ENCODE assay signal across 28 cellular contexts in the genomic region with DNA sequence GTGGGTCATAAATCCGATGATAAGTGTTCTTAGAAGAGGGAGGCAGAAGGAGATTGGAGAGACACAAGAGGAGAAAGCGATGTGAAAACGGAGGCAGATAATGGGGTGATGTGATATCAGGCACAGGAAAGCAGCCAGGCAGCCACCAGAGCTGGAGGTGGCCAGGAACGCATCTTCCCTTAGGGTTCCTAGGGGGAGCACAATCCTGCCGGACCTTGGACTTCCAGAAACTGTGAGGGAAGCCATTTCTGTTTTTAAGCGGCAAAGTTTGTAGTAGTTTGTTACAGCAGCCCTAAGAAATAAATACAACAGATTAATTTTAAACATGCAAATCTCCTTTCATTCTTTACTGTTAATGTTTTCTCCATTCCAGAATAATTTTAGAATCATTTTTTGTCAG.
DNase-seq lines count a peak whose midpoint lies in the region; ATAC-seq, FAIRE-seq and TF ChIP-seq lines count a peak whose summit lies in the region.
"Had no signal": no experiment of that assay in that cellular context is flagged by ENCODE, and none has a peak within 500 bp of the region (broad histone marks: within the 10 kb centered on the region; RNA-seq: fewer than 3 reads in every experiment).

No MANE protein-coding gene starts in this region.

- DNase-seq in GM23338 (ENCODE audit: low spot score) (peak; percentile 72), NCI-H524 treated with DMSO at 0.1 percent for 48 hours (lab: John Stamatoyannopoulos, UW) (peak; percentile 78), H1 (ENCODE audit: low read depth in 1 of 2, low spot score in 2 of 2) (no peak), mesendoderm (peak; percentile 28), NCI-H1694 treated with DMSO at 0.1 percent for 48 hours (lab: John Stamatoyannopoulos, UW) (no peak)
- DNase-seq in CD4-positive, alpha-beta memory T cell = no peak
- no peak for DNase-seq in stimulated activated naive CD4-positive, alpha-beta T cell treated with Interleukin-2 at 50 U/mL for 16 hours (lab: John Stamatoyannopoulos, UW)
- DNase-seq: AML-193; CD4-positive, alpha-beta T cell; COR-L47; DMS 273 treated with DMSO at 0.1 percent for 48 hours; DMS79 treated with DMSO at 0.1 percent for 48 hours; GF-D8; Kasumi-1; NCI-H1105; NCI-H1436 treated with DMSO at 0.1 percent for 48 hours; NCI-H1930; NCI-H2107; NCI-H2227 treated with DMSO at 0.1 percent for 48 hours; PC-3; T-cell had no signal

- peak; percentile 71 for ATAC-seq in GM23338
- ATAC-seq: A549, K562, PC-3, T-cell had no signal

- no peak overlapping the region for H2BK15ac ChIP-seq in H1 (ENCODE audit: low read length)
- H2BK15ac ChIP-seq in mesendoderm (replicated peaks; ENCODE audit: low read depth) = no peak overlapping the region

- peaks cover 9% of the 10 kb centered on the region; the same call in 2 of the 3 replicates for H3K9me3 Mint-ChIP-seq in GM23338
- H3K9me3 Mint-ChIP-seq in CD4-positive, alpha-beta memory T cell = peaks cover 0 to 4% (median 0%) of the 10 kb centered on the region in 8 donors
- H3K9me3 Mint-ChIP-seq: CD4-positive, alpha-beta T cell had no signal

- 87% methylated on average over 6 of the region's 6 CpGs; no CpG with 5 or more reads in 1 of the 2 experiments for WGBS in H1 (ENCODE audit: extremely low coverage in 1 of 2, insufficient coverage in 1 of 2, insufficient read length in 1 of 2, insufficient replicate concordance in 2 of 2, low coverage in 1 of 2, low lambda C conversion rate in 2 of 2, missing lambda C conversion rate in 1 of 2), 2 experiments
- no CpG with 5 or more reads among the region's 6 CpGs for WGBS in mesendoderm (ENCODE audit: extremely low coverage, insufficient coverage, low lambda C conversion rate)

- TF ChIP-seq EP300 in H1 (IDR thresholded peaks at IDR 0.05; ENCODE audit: borderline replicate concordance in 1 of 2, low read depth in 2 of 2, low read length in 2 of 2) = no peak

- H3K27me3 ChIP-seq in GM23338 (ENCODE audit: insufficient read depth) = no peaks in the 10 kb centered on the region
- H3K27me3 ChIP-seq in H1 (replicated peaks in 1 of 4; ENCODE audit: control insufficient read depth in 3 of 4, extremely low read depth in 1 of 4, insufficient read depth in 3 of 4, low read length in 3 of 4) = no peaks in the 10 kb centered on the region
- H3K27me3 ChIP-seq in mesendoderm (ENCODE audit: insufficient read depth, low read length, poor library complexity) = no peaks in the 10 kb centered on the region
- no peaks in the 10 kb centered on the region for H3K27me3 ChIP-seq in CD4-positive, alpha-beta memory T cell (ENCODE audit: insufficient read depth, low read length)
- H3K27me3 ChIP-seq: BLaER1 treated with 17β-estradiol and CSF1 and Interleukin-3, amounts not matched to agents 10 nM and 100 nM; SJSA1 had no signal

- CTCF ChIA-PET in H1 (lab: Charles Lee; ENCODE audit: partially characterized antibody) = interaction anchor here (1.7 kb wide), 1 partner anchor 9 kb away, joined by 5 read pairs; no protein-coding TSS in a partner anchor
- CTCF ChIA-PET in CD4-positive, alpha-beta memory T cell (lab: Charles Lee; ENCODE audit: partially characterized antibody) = no interaction called here

- H3K9me2 ChIP-seq in GM23338 (ENCODE audit: insufficient read depth) = no peaks in the 10 kb centered on the region

- H2BK12ac ChIP-seq in H1 (ENCODE audit: low read depth, low read length) = no peak overlapping the region

- H3K14ac ChIP-seq in H1 (ENCODE audit: insufficient read length) = no peak overlapping the region

- H4K8ac ChIP-seq in H1 (ENCODE audit: extremely low read depth, insufficient read depth, low read length) (no peak overlapping the region), mesendoderm (ENCODE audit: low read depth, low read length) (no peak overlapping the region)

- no peak overlapping the region for H2BK120ac ChIP-seq in H1 (replicated peaks; ENCODE audit: low read depth, low read length)
- H2BK120ac ChIP-seq in mesendoderm (ENCODE audit: low read depth, low read length) = no peak overlapping the region

- H3K56ac ChIP-seq in H1 (replicated peaks; ENCODE audit: insufficient read length, low read depth, low read length) (no peak overlapping the region), mesendoderm (ENCODE audit: low read length) (no peak overlapping the region)

- H3K27ac Mint-ChIP-seq in GM23338 = no peak overlapping the region
- no peak overlapping the region for H3K27ac Mint-ChIP-seq in CD4-positive, alpha-beta memory T cell
- H3K27ac Mint-ChIP-seq: CD4-positive, alpha-beta T cell; T-cell had no signal

- intact Hi-C loops in CD4-positive, alpha-beta memory T cell (cut with micrococcal nuclease) = no loop called here

- H3K27ac ChIP-seq in GM23338 (ENCODE audit: low read depth) = no peak overlapping the region
- no peak overlapping the region for H3K27ac ChIP-seq in H1 (ENCODE audit: low read depth, low read length)
- H3K27ac ChIP-seq in mesendoderm (ENCODE audit: low read depth, low read length) = no peak overlapping the region
- H3K27ac ChIP-seq in CD4-positive, alpha-beta memory T cell (ENCODE audit: low read depth, low read length) = no peak overlapping the region
- H3K27ac ChIP-seq: A549; BLaER1 treated with 17β-estradiol and CSF1 and Interleukin-3, amounts not matched to agents 10 nM and 100 nM; SJSA1 had no signal

- no peaks in the 10 kb centered on the region for H3K4me1 ChIP-seq in GM23338 (ENCODE audit: insufficient read depth)
- no peaks in the 10 kb centered on the region for H3K4me1 ChIP-seq in H1 (replicated peaks in 1 of 4; ENCODE audit: control insufficient read depth in 3 of 4, insufficient read depth in 4 of 4, low read length in 3 of 4)
- no peaks in the 10 kb centered on the region for H3K4me1 ChIP-seq in mesendoderm (ENCODE audit: control insufficient read depth, low read depth, low read length)
- H3K4me1 ChIP-seq in CD4-positive, alpha-beta memory T cell (ENCODE audit: insufficient read depth, low read length) = no peaks in the 10 kb centered on the region
- H3K4me1 ChIP-seq: A549; BLaER1 treated with 17β-estradiol and CSF1 and Interleukin-3, amounts not matched to agents 10 nM and 100 nM; SJSA1 had no signal

- H3K36me3 ChIP-seq in GM23338 (ENCODE audit: insufficient read depth) = no peaks in the 10 kb centered on the region
- H3K36me3 ChIP-seq in H1 (ENCODE audit: control insufficient read depth in 2 of 4, insufficient read depth in 4 of 4, low read length in 3 of 4) = no peaks in the 10 kb centered on the region
- H3K36me3 ChIP-seq in mesendoderm (ENCODE audit: control insufficient read depth, insufficient read depth, low read length) = no peaks in the 10 kb centered on the region
- no peaks in the 10 kb centered on the region for H3K36me3 ChIP-seq in CD4-positive, alpha-beta memory T cell (ENCODE audit: insufficient read depth, low read length)
- H3K36me3 ChIP-seq: BLaER1 treated with 17β-estradiol and CSF1 and Interleukin-3, amounts not matched to agents 10 nM and 100 nM; SJSA1 had no signal

- no peak overlapping the region for H4K5ac ChIP-seq in H1 (ENCODE audit: insufficient read length, low read depth, low read length)
- H4K5ac ChIP-seq in mesendoderm (ENCODE audit: low read length) = no peak overlapping the region

- POLR2A ChIA-PET in H1 (lab: Charles Lee; ENCODE audit: partially characterized antibody) = no interaction called here
- POLR2A ChIA-PET in CD4-positive, alpha-beta memory T cell (lab: Charles Lee; ENCODE audit: partially characterized antibody) = no interaction called here

- H3K9ac ChIP-seq in H1 (replicated peaks in 1 of 4; ENCODE audit: extremely low read depth in 1 of 4, low read depth in 3 of 4, low read length in 3 of 4) (no peak overlapping the region), mesendoderm (ENCODE audit: low read length) (no peak overlapping the region)
- H3K9ac ChIP-seq: BLaER1 treated with 17β-estradiol and CSF1 and Interleukin-3, amounts not matched to agents 10 nM and 100 nM had no signal

- peaks cover 8% of the 10 kb centered on the region; the same call in 1 of the 3 replicates for H3K36me3 Mint-ChIP-seq in GM23338 (ENCODE audit: low read depth)
- H3K36me3 Mint-ChIP-seq in CD4-positive, alpha-beta memory T cell = no peaks in the 10 kb centered on the region
- H3K36me3 Mint-ChIP-seq: T-cell had no signal

- no peak for TF ChIP-seq POLR2A in H1 (IDR thresholded peaks at IDR 0.05; ENCODE audit: control extremely low read depth in 1 of 2, low read depth in 2 of 2, low read length in 2 of 2)

- H3K23ac ChIP-seq in H1 (ENCODE audit: insufficient read length) (no peak overlapping the region), mesendoderm (ENCODE audit: low read length) (no peak overlapping the region)

- no peaks in the 10 kb centered on the region for H3K4me1 Mint-ChIP-seq in GM23338
- H3K4me1 Mint-ChIP-seq in CD4-positive, alpha-beta memory T cell = no peaks in the 10 kb centered on the region
- H3K4me1 Mint-ChIP-seq: T-cell had no signal

- H4K20me1 ChIP-seq in GM23338 (replicated peaks; ENCODE audit: insufficient read depth) = no peaks in the 10 kb centered on the region
- no peaks in the 10 kb centered on the region for H4K20me1 ChIP-seq in H1 (replicated peaks in 1 of 2; ENCODE audit: control insufficient read depth in 1 of 2, insufficient read depth in 2 of 2, low read length in 2 of 2)
- H4K20me1 ChIP-seq: BLaER1 treated with 17β-estradiol and CSF1 and Interleukin-3, amounts not matched to agents 10 nM and 100 nM had no signal

- peak; percentile 17 to 33; a peak in 2 of 4 replicates for TF ChIP-seq RAD21 in H1 (IDR thresholded peaks at IDR 0.05 in 1 of 2, conservative IDR thresholded peaks at IDR 0.05 in 1 of 2; ENCODE audit: low read depth in 2 of 2, low read length in 2 of 2)

- H3K79me2 ChIP-seq in GM23338 (replicated peaks; ENCODE audit: insufficient read depth) = no peaks in the 10 kb centered on the region
- H3K79me2 ChIP-seq in H1 (ENCODE audit: control insufficient read depth in 1 of 2, insufficient read depth in 2 of 2, low read length in 2 of 2) = no peaks in the 10 kb centered on the region
- H3K79me2 ChIP-seq in mesendoderm (ENCODE audit: control insufficient read depth, insufficient read depth, low read length) = no peaks in the 10 kb centered on the region

- H3K4me3 Mint-ChIP-seq in GM23338 = no peak overlapping the region
- no peak overlapping the region for H3K4me3 Mint-ChIP-seq in CD4-positive, alpha-beta memory T cell
- H3K4me3 Mint-ChIP-seq: CD4-positive, alpha-beta T cell; T-cell had no signal

- H3K4ac ChIP-seq in H1 (replicated peaks; ENCODE audit: insufficient read length, low read depth, low read length) (no peak overlapping the region), mesendoderm (ENCODE audit: low read depth, low read length) (no peak overlapping the region)

- H3K9me3 ChIP-seq in H1 (ENCODE audit: insufficient read depth in 2 of 2, low read depth in 1 of 2, low read length in 1 of 2) = no peaks in the 10 kb centered on the region
- H3K9me3 ChIP-seq in CD4-positive, alpha-beta memory T cell (ENCODE audit: control insufficient read depth in 1 of 2, low read length in 2 of 2) = no peaks in the 10 kb centered on the region
- H3K9me3 ChIP-seq: A549, SJSA1 had no signal

- H2BK5ac ChIP-seq in H1 (ENCODE audit: low read depth, low read length) (no peak overlapping the region), mesendoderm (ENCODE audit: low read length) (no peak overlapping the region)

- H3F3A ChIP-seq in GM23338 (replicated peaks; ENCODE audit: low read depth) = no peaks in the 10 kb centered on the region

- FAIRE-seq in H1 (lab: Jason Lieb, UNC) = peak; percentile 24
- FAIRE-seq: A549, GM12891, H54, HTR-8/SVneo, K562 had no signal

- TF ChIP-seq CTCF in GM23338 (conservative IDR thresholded peaks at IDR 0.05; ENCODE audit: low read depth in 2 of 2) (peak; percentile 13 to 40; a peak in 2 of 4 replicates), H1 (IDR thresholded peaks at IDR 0.05; ENCODE audit: control extremely low read depth in 1 of 3, insufficient read depth in 1 of 3, low read depth in 1 of 3, low read length in 3 of 3) (peak in 2 of 3 experiments; percentile 7 to 20; a peak in 2 of 4 replicates)

- H2BK20ac ChIP-seq in H1 (ENCODE audit: low read length) = no peak overlapping the region

- H3K4me2 ChIP-seq in GM23338 (no peak overlapping the region), H1 (ENCODE audit: insufficient read depth in 1 of 2, low read depth in 2 of 2, low read length in 2 of 2) (no peak overlapping the region), mesendoderm (ENCODE audit: low read length) (no peak overlapping the region)
- H3K4me2 ChIP-seq: A549; BLaER1 treated with 17β-estradiol and CSF1 and Interleukin-3, amounts not matched to agents 10 nM and 100 nM had no signal

- H3K4me3 ChIP-seq in GM23338 = no peak overlapping the region
- no peak overlapping the region for H3K4me3 ChIP-seq in H1 (ENCODE audit: extremely low read depth in 1 of 4, insufficient read depth in 2 of 4, low read depth in 3 of 4, low read length in 4 of 4)
- no peak overlapping the region for H3K4me3 ChIP-seq in mesendoderm (ENCODE audit: low read length)
- H3K4me3 ChIP-seq in CD4-positive, alpha-beta memory T cell (ENCODE audit: low read length in 2 of 2) = no peak overlapping the region
- H3K4me3 ChIP-seq: A549; BLaER1 treated with 17β-estradiol and CSF1 and Interleukin-3, amounts not matched to agents 10 nM and 100 nM; K562; SJSA1 had no signal

- H3K27me3 Mint-ChIP-seq in GM23338 (ENCODE audit: insufficient read depth, low read depth, poor library complexity) = no peaks in the 10 kb centered on the region
- peaks cover 3 to 6% of the 10 kb centered on the region in 2 donors for H3K27me3 Mint-ChIP-seq in CD4-positive, alpha-beta memory T cell
- H3K27me3 Mint-ChIP-seq: CD4-positive, alpha-beta T cell had no signal

- H3K79me1 ChIP-seq in H1 (ENCODE audit: low read depth, low read length) = no peaks in the 10 kb centered on the region
- no peaks in the 10 kb centered on the region for H3K79me1 ChIP-seq in mesendoderm (ENCODE audit: low read length)

- H3K18ac ChIP-seq in H1 (ENCODE audit: extremely low read depth, low read length) (no peak overlapping the region), mesendoderm (ENCODE audit: low read length) (no peak overlapping the region)

- H2AK5ac ChIP-seq in H1 (ENCODE audit: low read depth, low read length) (no peak overlapping the region), mesendoderm (ENCODE audit: low read length) (no peak overlapping the region)

- no peak overlapping the region for H4K91ac ChIP-seq in H1 (replicated peaks; ENCODE audit: insufficient read length, low read length)

- no peaks in the 10 kb centered on the region for H3K23me2 ChIP-seq in H1 (ENCODE audit: low read depth, low read length)

- no peak overlapping the region for H2AFZ ChIP-seq in GM23338
- no peak overlapping the region for H2AFZ ChIP-seq in H1 (ENCODE audit: low read length)

Comparison
In these comparisons a context has a peak if more than half of its experiments do, and no peak if none do; other contexts are left out.
1. DNase-seq: peak in GM23338 (single experiment), NCI-H524 treated with DMSO at 0.1 percent for 48 hours (single experiment) and mesendoderm (single experiment); none in H1 (0 of 2), NCI-H1694 treated with DMSO at 0.1 percent for 48 hours (single experiment), CD4-positive, alpha-beta memory T cell (0 of 5) and stimulated activated naive CD4-positive, alpha-beta T cell treated with Interleukin-2 at 50 U/mL for 16 hours (single experiment).